In genomic region chr7:50213622-50214017, GRCh38 we compare ENCODE assay signal across 16 cellular contexts.
DNase-seq lines count a peak whose midpoint lies in the region; ATAC-seq and TF ChIP-seq lines count a peak whose summit lies in the region.
"Had no signal": no experiment of that assay in that cellular context is flagged by ENCODE, and none has a peak within 500 bp of the region (broad histone marks: within the 10 kb centered on the region; RNA-seq: fewer than 3 reads in every experiment).

No MANE protein-coding gene starts in this region.

- no peaks in the 10 kb centered on the region for H3K9me2 ChIP-seq in GM23338 (ENCODE audit: insufficient read depth)

- peak overlapping the region; percentile 41 for H3K4me3 Mint-ChIP-seq in activated CD4-positive, alpha-beta T cell treated with anti-CD3 and anti-CD28 coated beads, Interleukin-2, amount 10 ng/mL, durations not matched to agents 24 days and 14 days
- no peak overlapping the region for H3K4me3 Mint-ChIP-seq in GM23338
- H3K4me3 Mint-ChIP-seq in activated T-helper 2 cell treated with anti-CD3 and anti-CD28 coated beads, Interferon-gamma antibody, Interleukin-2, Interleukin-4, amounts not matched to agents 10 μg/mL and 5 μg/mL and 100 μg/mL, durations not matched to agents 14 hours and 24 hours and 36 hours (ENCODE audit: low read depth) = peak overlapping the region; percentile 14

- H3K9me3 ChIP-seq in neutrophil = no peaks in the 10 kb centered on the region
- H3K9me3 ChIP-seq: A549, colonic mucosa, gastroesophageal sphincter, prostate gland, upper lobe of right lung had no signal

- no peaks in the 10 kb centered on the region for H3K27me3 Mint-ChIP-seq in activated CD4-positive, alpha-beta T cell treated with anti-CD3 and anti-CD28 coated beads, Interleukin-2, amount 10 ng/mL, durations not matched to agents 24 days and 14 days
- peaks cover 4% of the 10 kb centered on the region for H3K27me3 Mint-ChIP-seq in GM23338 (ENCODE audit: insufficient read depth, low read depth, poor library complexity)
- no peaks in the 10 kb centered on the region for H3K27me3 Mint-ChIP-seq in activated T-helper 2 cell treated with anti-CD3 and anti-CD28 coated beads, Interferon-gamma antibody, Interleukin-2, Interleukin-4, amounts not matched to agents 10 μg/mL and 5 μg/mL and 100 μg/mL, durations not matched to agents 14 hours and 24 hours and 36 hours (ENCODE audit: low read depth)

- no peaks in the 10 kb centered on the region for H3K4me1 ChIP-seq in GM23338 (ENCODE audit: insufficient read depth)
- H3K4me1 ChIP-seq in neutrophil (ENCODE audit: control insufficient read depth in 1 of 2, insufficient read depth in 1 of 2, low read depth in 1 of 2, low read length in 1 of 2) = peaks cover 100% of the 10 kb centered on the region in 2 experiments
- H3K4me1 ChIP-seq: A549, colonic mucosa, gastroesophageal sphincter, prostate gland had no signal

- H3K27ac ChIP-seq in GM23338 (ENCODE audit: low read depth) (no peak overlapping the region), neutrophil (peak overlapping the region; percentile 97)
- H3K27ac ChIP-seq: A549, colonic mucosa, gastroesophageal sphincter, prostate gland, upper lobe of right lung had no signal

- no peaks in the 10 kb centered on the region for H3K9me3 Mint-ChIP-seq in activated CD4-positive, alpha-beta T cell treated with anti-CD3 and anti-CD28 coated beads, Interleukin-2, amount 10 ng/mL, durations not matched to agents 24 days and 14 days
- H3K9me3 Mint-ChIP-seq in GM23338 = no peaks in the 10 kb centered on the region; the same call in 2 of the 3 replicates
- no peaks in the 10 kb centered on the region for H3K9me3 Mint-ChIP-seq in activated T-helper 2 cell treated with anti-CD3 and anti-CD28 coated beads, Interferon-gamma antibody, Interleukin-2, Interleukin-4, amounts not matched to agents 10 μg/mL and 5 μg/mL and 100 μg/mL, durations not matched to agents 14 hours and 24 hours and 36 hours

- H3K36me3 Mint-ChIP-seq in activated CD4-positive, alpha-beta T cell treated with anti-CD3 and anti-CD28 coated beads, Interleukin-2, amount 10 ng/mL, durations not matched to agents 24 days and 14 days (ENCODE audit: low read depth) = no peaks in the 10 kb centered on the region
- no peaks in the 10 kb centered on the region for H3K36me3 Mint-ChIP-seq in GM23338 (ENCODE audit: low read depth)
- peaks cover 10% of the 10 kb centered on the region for H3K36me3 Mint-ChIP-seq in activated T-helper 2 cell treated with anti-CD3 and anti-CD28 coated beads, Interferon-gamma antibody, Interleukin-2, Interleukin-4, amounts not matched to agents 10 μg/mL and 5 μg/mL and 100 μg/mL, durations not matched to agents 14 hours and 24 hours and 36 hours (ENCODE audit: low read depth)

- H3K36me3 ChIP-seq in GM23338 (ENCODE audit: insufficient read depth) (no peaks in the 10 kb centered on the region), neutrophil (no peaks in the 10 kb centered on the region)
- H3K36me3 ChIP-seq: colonic mucosa, gastroesophageal sphincter, prostate gland, upper lobe of right lung had no signal

- DNase-seq in activated CD4-positive, alpha-beta T cell treated with anti-CD3 and anti-CD28 coated beads, Interleukin-2, amount 10 ng/mL, durations not matched to agents 24 days and 14 days = no peak
- DNase-seq in activated CD4-positive, alpha-beta T cell treated with anti-CD3 and anti-CD28 coated beads, Interleukin-2, amount 50 U/mL, for 4 hours = no peak
- no peak for DNase-seq in GM23338 (ENCODE audit: low spot score)
- no peak for DNase-seq in activated T-helper 2 cell treated with anti-CD3 and anti-CD28 coated beads, Interferon-gamma antibody, Interleukin-2, Interleukin-4, amounts not matched to agents 10 μg/mL and 5 μg/mL and 100 μg/mL, durations not matched to agents 14 hours and 24 hours and 36 hours (ENCODE audit: low spot score)
- DNase-seq in anterior cingulate cortex (lab: John Stamatoyannopoulos, UW) = no peak
- DNase-seq: colonic mucosa, left ventricle myocardium superior, upper lobe of right lung had no signal

- no peak for ATAC-seq in GM23338
- ATAC-seq in GM18873 (IDR thresholded peaks at IDR 0.05; ENCODE audit: low FRiP score, unreplicated experiment) = no peak
- no peak for ATAC-seq in GM19397 (IDR thresholded peaks at IDR 0.05; ENCODE audit: unreplicated experiment)
- ATAC-seq: A549; activated CD4-positive, CD25-positive, alpha-beta regulatory T cell treated with anti-CD3 and anti-CD28 coated beads, Interleukin-2, amount 50 U/mL, for 24 hours; left ventricle myocardium superior had no signal

- H3K4me1 Mint-ChIP-seq in activated CD4-positive, alpha-beta T cell treated with anti-CD3 and anti-CD28 coated beads, Interleukin-2, amount 10 ng/mL, durations not matched to agents 24 days and 14 days = peaks cover 89% of the 10 kb centered on the region
- no peaks in the 10 kb centered on the region for H3K4me1 Mint-ChIP-seq in GM23338
- H3K4me1 Mint-ChIP-seq in activated T-helper 2 cell treated with anti-CD3 and anti-CD28 coated beads, Interferon-gamma antibody, Interleukin-2, Interleukin-4, amounts not matched to agents 10 μg/mL and 5 μg/mL and 100 μg/mL, durations not matched to agents 14 hours and 24 hours and 36 hours (ENCODE audit: low read depth) = peaks cover 84% of the 10 kb centered on the region

- H3K27me3 ChIP-seq in GM23338 (ENCODE audit: insufficient read depth) (no peaks in the 10 kb centered on the region), neutrophil (no peaks in the 10 kb centered on the region)
- H3K27me3 ChIP-seq: colonic mucosa, gastroesophageal sphincter, upper lobe of right lung had no signal

- TF ChIP-seq CTCF in GM23338 (conservative IDR thresholded peaks at IDR 0.05; ENCODE audit: low read depth in 2 of 2) (no peak), neutrophil (IDR thresholded peaks at IDR 0.05) (no peak)

- no peak overlapping the region for H2AFZ ChIP-seq in GM23338

- peak overlapping the region; percentile 90 for H3K27ac Mint-ChIP-seq in activated CD4-positive, alpha-beta T cell treated with anti-CD3 and anti-CD28 coated beads, Interleukin-2, amount 10 ng/mL, durations not matched to agents 24 days and 14 days
- H3K27ac Mint-ChIP-seq in GM23338 = peak overlapping the region; percentile 38; the same call in 1 of the 2 replicates
- H3K27ac Mint-ChIP-seq in activated T-helper 2 cell treated with anti-CD3 and anti-CD28 coated beads, Interferon-gamma antibody, Interleukin-2, Interleukin-4, amounts not matched to agents 10 μg/mL and 5 μg/mL and 100 μg/mL, durations not matched to agents 14 hours and 24 hours and 36 hours = peak overlapping the region; percentile 92

- intact Hi-C loops in activated CD4-positive, alpha-beta T cell treated with anti-CD3 and anti-CD28 coated beads, Interleukin-2, amount 10 ng/mL, durations not matched to agents 24 days and 14 days (cut with micrococcal nuclease) = no loop called here
- intact Hi-C loops in activated T-helper 2 cell treated with anti-CD3 and anti-CD28 coated beads, Interferon-gamma antibody, Interleukin-2, Interleukin-4, amounts not matched to agents 10 μg/mL and 5 μg/mL and 100 μg/mL, durations not matched to agents 14 hours and 24 hours and 36 hours (cut with micrococcal nuclease) = no loop called here

- no peaks in the 10 kb centered on the region for H4K20me1 ChIP-seq in GM23338 (replicated peaks; ENCODE audit: insufficient read depth)

- no peaks in the 10 kb centered on the region for H3F3A ChIP-seq in GM23338 (replicated peaks; ENCODE audit: low read depth)

- H3K4me2 ChIP-seq in GM23338 = no peak overlapping the region
- H3K4me2 ChIP-seq: A549, smooth muscle cell had no signal

- no peak overlapping the region for H3K4me3 ChIP-seq in GM23338
- peak overlapping the region in 1 of 2 experiments; percentile 0 for H3K4me3 ChIP-seq in neutrophil (ENCODE audit: low read depth in 1 of 2, low read length in 1 of 2)
- H3K4me3 ChIP-seq: A549, colonic mucosa, gastroesophageal sphincter, prostate gland, smooth muscle cell, upper lobe of right lung had no signal

- no peaks in the 10 kb centered on the region for H3K79me2 ChIP-seq in GM23338 (replicated peaks; ENCODE audit: insufficient read depth)

TF ChIP-seq in GM23338, 12 proteins besides CTCF, POLR2A, EP300 and RAD21 (continues in another document):
- TF ChIP-seq REST (IDR thresholded peaks at IDR 0.05; ENCODE audit: unreplicated experiment) = no peak
- TF ChIP-seq ZNF114 (CRISPR knock-in tag; IDR thresholded peaks at IDR 0.05) = no peak
- no peak for TF ChIP-seq JUNB (IDR thresholded peaks at IDR 0.05; ENCODE audit: unreplicated experiment)
- TF ChIP-seq NANOG (IDR thresholded peaks at IDR 0.05; ENCODE audit: borderline replicate concordance) = no peak
- no peak for TF ChIP-seq STAT1 (IDR thresholded peaks at IDR 0.05; ENCODE audit: unreplicated experiment)

Comparison
In these comparisons a context has a peak if more than half of its experiments do, and no peak if none do; other contexts are left out.
1. H3K27ac Mint-ChIP-seq: peak in every context shown above with its lines; median percentile 92 in activated T-helper 2 cell treated with anti-CD3 and anti-CD28 coated beads, Interferon-gamma antibody, Interleukin-2, Interleukin-4, amounts not matched to agents 10 μg/mL and 5 μg/mL and 100 μg/mL, durations not matched to agents 14 hours and 24 hours and 36 hours; 90 in activated CD4-positive, alpha-beta T cell treated with anti-CD3 and anti-CD28 coated beads, Interleukin-2, amount 10 ng/mL, durations not matched to agents 24 days and 14 days; 38 in GM23338.